In the genomic region with DNA sequence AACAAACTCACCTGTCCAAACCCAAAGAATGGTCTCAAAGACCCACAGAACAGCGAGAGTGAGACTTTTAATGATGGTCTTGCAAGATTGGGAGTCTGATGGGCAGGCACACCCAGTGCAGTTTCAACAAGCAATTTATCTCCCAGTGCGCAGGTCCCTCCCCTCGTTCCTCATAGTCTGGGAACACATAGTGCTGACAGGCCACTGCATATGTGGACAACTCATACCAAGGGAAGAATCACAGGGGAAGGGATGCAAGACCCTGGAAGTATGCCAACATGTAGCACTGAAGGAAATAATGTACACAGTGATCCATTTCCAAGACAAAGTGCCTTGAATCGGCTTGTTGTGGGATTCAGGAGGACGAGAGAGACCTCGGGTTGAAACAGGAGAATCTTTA, we compare ENCODE assay signal across 18 cellular contexts. TPM values are rescaled to one million over a fixed set of nuclear protein-coding genes. Genes with fewer than 3 reads are reported as not detected.
DNase-seq lines count a peak whose midpoint lies in the region; ATAC-seq, FAIRE-seq and TF ChIP-seq lines count a peak whose summit lies in the region.
"Had no signal": no experiment of that assay in that cellular context is flagged by ENCODE, and none has a peak within 500 bp of the region (broad histone marks: within the 10 kb centered on the region; RNA-seq: fewer than 3 reads in every experiment).

No MANE protein-coding gene starts in this region.

- DNase-seq in Right ventricle myocardium inferior (ENCODE audit: missing footprints) (no peak), right atrium auricular region (ENCODE audit: low spot score) (no peak), endothelial cell of umbilical vein (ENCODE audit: low read depth, low spot score) (peak; percentile 19), mucosa of descending colon (peak in 2 of 3 donors; percentile 39 to 49), uterus (peak in 1 of 2 donors; percentile 61), HepG2 (ENCODE audit: low spot score) (no peak)
- DNase-seq in stimulated activated CD4-positive, alpha-beta T cell treated with anti-CD3 and anti-CD28 coated beads, Interleukin-4, amount 100 ng/mL, for 1 hour = no peak
- DNase-seq: activated CD4-positive, CD25-positive, alpha-beta regulatory T cell; CD4-positive, alpha-beta T cell; Kasumi-1; NCI-H146; NCI-H510A treated with DMSO at 0.1 percent for 48 hours; pancreas had no signal

- TF ChIP-seq RAD21 in HepG2 (CRISPR knock-in tag; IDR thresholded peaks at IDR 0.05) = no peak

- H3K4me2 ChIP-seq in endothelial cell of umbilical vein (ENCODE audit: insufficient read depth, low read length) (no peak overlapping the region), HepG2 (ENCODE audit: low read depth, low read length) (no peak overlapping the region)

- FAIRE-seq in endothelial cell of umbilical vein (lab: Jason Lieb, UNC) (no peak), HepG2 (lab: Jason Lieb, UNC) (no peak)
- FAIRE-seq: GM12892, pancreas had no signal

- no peaks in the 10 kb centered on the region for H3K9me1 ChIP-seq in endothelial cell of umbilical vein (replicated peaks; ENCODE audit: control insufficient read depth, extremely low read depth, insufficient read depth, low read length)

- WGBS in HepG2 (ENCODE audit: low lambda C conversion rate) = 0% methylated on average over 1 of the region's 6 CpGs

- in situ Hi-C loops in HepG2 (cut with HindIII; ENCODE audit: extremely low pct_ligation_motif_present, low pct_unique_long_range_greater_than_20kb) = no loop called here

- POLR2A ChIA-PET in endothelial cell of umbilical vein (lab: Charles Lee) (no interaction called here), HepG2 (lab: Yijun Ruan, JAX) (no interaction called here)

- H3K4me1 ChIP-seq in right atrium auricular region (peaks cover 0 to 10% of the 10 kb centered on the region in 2 donors), endothelial cell of umbilical vein (ENCODE audit: control insufficient read depth, extremely low read depth, insufficient read depth, low read length) (no peaks in the 10 kb centered on the region), mucosa of descending colon (ENCODE audit: low read depth) (peaks cover 25% of the 10 kb centered on the region), uterus (no peaks in the 10 kb centered on the region), HepG2 (ENCODE audit: insufficient read depth, low read length) (no peaks in the 10 kb centered on the region)
- H3K4me1 ChIP-seq: gastroesophageal sphincter, pancreas had no signal

- intact Hi-C loops in Right ventricle myocardium inferior (cut with DNase I) (no loop called here), endothelial cell of umbilical vein (cut with micrococcal nuclease) (no loop called here), mucosa of descending colon (cut with DNase I, micrococcal nuclease) (no loop called here), uterus (cut with DNase I; ENCODE audit: low total_unique reads) (no loop called here), HepG2 (cut with micrococcal nuclease; ENCODE audit: unreplicated experiment) (no loop called here)

- dilution Hi-C loops in endothelial cell of umbilical vein (cut with MboI; ENCODE audit: extremely low pct_ligation_motif_present, low sequenced_read_pairs) = no loop called here

- no peaks in the 10 kb centered on the region for H3K9me3 ChIP-seq in right atrium auricular region
- H3K9me3 ChIP-seq in endothelial cell of umbilical vein (replicated peaks; ENCODE audit: control insufficient read depth, insufficient read depth, low read length) = no peaks in the 10 kb centered on the region
- H3K9me3 ChIP-seq in mucosa of descending colon = no peaks in the 10 kb centered on the region
- H3K9me3 ChIP-seq in uterus = no peaks in the 10 kb centered on the region
- no peaks in the 10 kb centered on the region for H3K9me3 ChIP-seq in HepG2 (ENCODE audit: low read length)
- H3K9me3 ChIP-seq: gastroesophageal sphincter, pancreas had no signal

- H4K20me1 ChIP-seq in endothelial cell of umbilical vein (replicated peaks; ENCODE audit: control insufficient read depth, extremely low read depth, insufficient read depth, low read length) (no peaks in the 10 kb centered on the region), HepG2 (ENCODE audit: insufficient read depth, low read length) (no peaks in the 10 kb centered on the region)

- H3K27me3 ChIP-seq in right atrium auricular region = no peaks in the 10 kb centered on the region
- no peaks in the 10 kb centered on the region for H3K27me3 ChIP-seq in endothelial cell of umbilical vein (ENCODE audit: control insufficient read depth in 2 of 2, insufficient read depth in 2 of 2, low read length in 2 of 2)
- no peaks in the 10 kb centered on the region for H3K27me3 ChIP-seq in uterus
- H3K27me3 ChIP-seq in HepG2 (ENCODE audit: control insufficient read depth in 1 of 2, insufficient read depth in 2 of 2, low read length in 2 of 2) = peaks cover 0 to 5% of the 10 kb centered on the region in 2 experiments; a peak in 1 of 5 replicates
- H3K27me3 ChIP-seq: gastroesophageal sphincter, pancreas had no signal

- ATAC-seq in Right ventricle myocardium inferior = peak; percentile 65
- peak; percentile 88 for ATAC-seq in mucosa of descending colon
- no peak for ATAC-seq in HG03571 (IDR thresholded peaks at IDR 0.05; ENCODE audit: unreplicated experiment)
- ATAC-seq in HepG2 = no peak
- ATAC-seq: gastroesophageal sphincter had no signal

- H2AFZ ChIP-seq in endothelial cell of umbilical vein (ENCODE audit: low read depth, low read length) (no peak overlapping the region), HepG2 (ENCODE audit: low read length) (no peak overlapping the region)

- H3K27ac ChIP-seq in right atrium auricular region (no peak overlapping the region), endothelial cell of umbilical vein (ENCODE audit: insufficient read depth, low read depth, low read length) (no peak overlapping the region), uterus (peak overlapping the region; percentile 77 to 82), HepG2 (ENCODE audit: extremely low read length, insufficient read depth, low read length) (no peak overlapping the region)
- H3K27ac ChIP-seq: gastroesophageal sphincter had no signal

- BruUV-seq in endothelial cell of umbilical vein (replicated peaks; lab: Mats Ljungman, UMichigan) (no TSS peak), HepG2 (replicated peaks; lab: Mats Ljungman, UMichigan) (no TSS peak)

- no peaks in the 10 kb centered on the region for H3K36me3 ChIP-seq in right atrium auricular region
- H3K36me3 ChIP-seq in endothelial cell of umbilical vein (ENCODE audit: control insufficient read depth in 2 of 2, extremely low read depth in 1 of 2, insufficient read depth in 2 of 2, low read length in 2 of 2) = no peaks in the 10 kb centered on the region
- H3K36me3 ChIP-seq in mucosa of descending colon (ENCODE audit: low read depth) = no peaks in the 10 kb centered on the region
- no peaks in the 10 kb centered on the region for H3K36me3 ChIP-seq in uterus
- no peaks in the 10 kb centered on the region for H3K36me3 ChIP-seq in HepG2 (replicated peaks in 1 of 2; ENCODE audit: control insufficient read depth in 1 of 2, insufficient read depth in 2 of 2, low read length in 2 of 2)
- H3K36me3 ChIP-seq: gastroesophageal sphincter, pancreas had no signal

- TF ChIP-seq POLR2A in endothelial cell of umbilical vein (IDR thresholded peaks at IDR 0.05; ENCODE audit: low read depth, low read length) = no peak
- no peak for TF ChIP-seq POLR2A in uterus (IDR thresholded peaks at IDR 0.05)
- TF ChIP-seq POLR2A in HepG2 (IDR thresholded peaks at IDR 0.05; ENCODE audit: insufficient read depth in 1 of 2, low read depth in 2 of 2, low read length in 2 of 2) = no peak

- H3K9ac ChIP-seq in endothelial cell of umbilical vein (replicated peaks; ENCODE audit: extremely low read depth, insufficient read depth, low read length) (no peak overlapping the region), HepG2 (ENCODE audit: insufficient read depth, low read depth, low read length) (no peak overlapping the region)

- TF ChIP-seq EP300 in HepG2 (IDR thresholded peaks at IDR 0.05; ENCODE audit: low read depth in 2 of 2, low read length in 2 of 2) (no peak), HepG2 (CRISPR knock-in tag; IDR thresholded peaks at IDR 0.05; ENCODE audit: borderline replicate concordance) (no peak)

- no peaks in the 10 kb centered on the region for H3K79me2 ChIP-seq in endothelial cell of umbilical vein (ENCODE audit: control insufficient read depth, insufficient read depth, low read length)
- H3K79me2 ChIP-seq in HepG2 (ENCODE audit: insufficient read depth, low read length) = no peaks in the 10 kb centered on the region

- CTCF ChIA-PET in endothelial cell of umbilical vein (lab: Charles Lee) = interaction anchor here (0.6 kb wide), 1 partner anchor 387 kb away, joined by 3 read pairs; no protein-coding TSS in a partner anchor
- CTCF ChIA-PET in HepG2 (lab: Yijun Ruan, JAX; ENCODE audit: low intra/inter-chr PET ratio, low total read pairs) = no interaction called here

- TF ChIP-seq CTCF in right atrium auricular region (IDR thresholded peaks at IDR 0.05) (no peak), endothelial cell of umbilical vein (IDR thresholded peaks at IDR 0.05; ENCODE audit: extremely low read depth in 1 of 2, insufficient read depth in 1 of 2, low read depth in 1 of 2, low read length in 2 of 2) (no peak), mucosa of descending colon (IDR thresholded peaks at IDR 0.05) (no peak), uterus (IDR thresholded peaks at IDR 0.05) (no peak), HepG2 (CRISPR knock-in tag; IDR thresholded peaks at IDR 0.05) (no peak)

- H3K4me3 ChIP-seq in right atrium auricular region = no peak overlapping the region
- H3K4me3 ChIP-seq in endothelial cell of umbilical vein (replicated peaks in 1 of 3; ENCODE audit: insufficient read depth in 1 of 3, low read depth in 1 of 3, low read length in 3 of 3) = no peak overlapping the region
- no peak overlapping the region for H3K4me3 ChIP-seq in mucosa of descending colon
- H3K4me3 ChIP-seq in uterus = no peak overlapping the region
- no peak overlapping the region for H3K4me3 ChIP-seq in HepG2 (replicated peaks in 1 of 3; ENCODE audit: insufficient read depth in 1 of 3, low read depth in 2 of 3, low read length in 3 of 3)
- H3K4me3 ChIP-seq: gastroesophageal sphincter, pancreas had no signal

RNA-seq across cellular contexts. Expression of a gene that starts 25.0 kb away (rescaled TPM):
- not detected for total RNA-seq in Right ventricle myocardium inferior
- total RNA-seq in right atrium auricular region = not detected
- not detected in 2 replicates for total RNA-seq in endothelial cell of umbilical vein
- polyA plus RNA-seq in endothelial cell of umbilical vein = not detected in 2 replicates
- not detected in 2 replicates for polyA plus RNA-seq in endothelial cell of umbilical vein (2011; cell fraction: cytosol; rRNA removed)
- not detected in 2 replicates for polyA plus RNA-seq in endothelial cell of umbilical vein (2011; cell fraction: nucleus; rRNA removed)
- polyA plus RNA-seq in endothelial cell of umbilical vein (2012) = not detected in 2 replicates
- not detected in 2 replicates for polyA minus RNA-seq in endothelial cell of umbilical vein
- polyA minus RNA-seq in endothelial cell of umbilical vein (2011; cell fraction: cytosol; rRNA and poly(A)+ RNA removed) = 37.0 TPM
- 0.19 TPM in 1 of 2 replicates, not detected in the other for polyA minus RNA-seq in endothelial cell of umbilical vein (2011; cell fraction: nucleus; rRNA and poly(A)+ RNA removed)
- total RNA-seq in mucosa of descending colon = 1 to 10 TPM in 2 of 3 donors, under 1 TPM in 1; 0.63 to 2.6 (median 2.3) TPM
- total RNA-seq in uterus = under 1 TPM in 1 of 4 donors, not detected in 3; 0.69 TPM
- total RNA-seq in HepG2 (2016; rRNA removed; fragmentation: Illumina TruSeq; extraction: Trizol) = not detected in 2 replicates
- not detected in 2 replicates for total RNA-seq in HepG2 (2016; cell fraction: cytosol; rRNA removed; fragmentation: Illumina TruSeq; extraction: Trizol; ENCODE audit: low read depth)
- not detected in 2 replicates for total RNA-seq in HepG2 (2016; cell fraction: insoluble cytoplasmic fraction; rRNA removed; fragmentation: Illumina TruSeq; extraction: Trizol)
- total RNA-seq in HepG2 (2016; cell fraction: membrane; rRNA removed; fragmentation: Illumina TruSeq; extraction: Trizol) = not detected in 2 replicates
- total RNA-seq in HepG2 (2016; cell fraction: nucleus; rRNA removed; fragmentation: Illumina TruSeq; extraction: Trizol) = not detected in 2 replicates
- not detected in 2 replicates for polyA plus RNA-seq in HepG2 (2011; rRNA removed)
- not detected in 2 replicates for polyA plus RNA-seq in HepG2 (2011; cell fraction: cytosol; rRNA removed)
- polyA plus RNA-seq in HepG2 (2011; cell fraction: nucleus; rRNA removed) = not detected in 2 replicates
- polyA plus RNA-seq in HepG2 (2012) = not detected in 2 replicates
- polyA plus RNA-seq in HepG2 (2016; cell fraction: cytosol; fragmentation: Illumina TruSeq; extraction: Trizol; ENCODE audit: low read depth) = not detected in 2 replicates
- polyA plus RNA-seq in HepG2 (2016; cell fraction: insoluble cytoplasmic fraction; fragmentation: Illumina TruSeq; extraction: Trizol; ENCODE audit: low read depth) = not detected in 2 replicates
- not detected in 2 replicates for polyA plus RNA-seq in HepG2 (2016; cell fraction: membrane; fragmentation: Illumina TruSeq; extraction: Trizol; ENCODE audit: low read depth)
- polyA plus RNA-seq in HepG2 (2016; cell fraction: nucleus; fragmentation: Illumina TruSeq; extraction: Trizol; ENCODE audit: insufficient read depth, low read depth) = not detected in 2 replicates
- polyA minus RNA-seq in HepG2 (2011; rRNA and poly(A)+ RNA removed; ENCODE audit: low replicate concordance) = 133 TPM in 1 of 2 replicates, not detected in the other
- not detected in 2 replicates for polyA minus RNA-seq in HepG2 (2011; cell fraction: cytosol; rRNA and poly(A)+ RNA removed)
- polyA minus RNA-seq in HepG2 (2011; cell fraction: nucleus; rRNA and poly(A)+ RNA removed) = not detected in 2 replicates
- total RNA-seq: CD4-positive, alpha-beta T cell; mononuclear cell; T-helper 1 cell treated with Interleukin-12 subunit alpha and Interleukin-12 subunit beta and Interleukin-4 antibody, amounts not matched to agents 30 ng/mL and 1 ng/mL, for 36 hours had no signal
- polyA plus RNA-seq: pancreas had no signal

RNA-seq across cellular contexts. Expression of a gene that starts 29.5 kb away (rescaled TPM):
- 20.4 TPM for total RNA-seq in Right ventricle myocardium inferior
- 10 to 100 TPM; 14.1 to 16.4 TPM for total RNA-seq in right atrium auricular region
- total RNA-seq in endothelial cell of umbilical vein = 50.2 and 54.7 TPM in 2 replicates
- 7.8 and 10.5 TPM in 2 replicates for polyA plus RNA-seq in endothelial cell of umbilical vein
- 14.0 and 14.2 TPM in 2 replicates for polyA plus RNA-seq in endothelial cell of umbilical vein (2011; cell fraction: cytosol; rRNA removed)
- polyA plus RNA-seq in endothelial cell of umbilical vein (2011; cell fraction: nucleus; rRNA removed) = 12.2 and 13.5 TPM in 2 replicates
- polyA plus RNA-seq in endothelial cell of umbilical vein (2012) = 24.3 and 30.3 TPM in 2 replicates
- polyA minus RNA-seq in endothelial cell of umbilical vein = 14.9 and 21.2 TPM in 2 replicates
- polyA minus RNA-seq in endothelial cell of umbilical vein (2011; cell fraction: cytosol; rRNA and poly(A)+ RNA removed) = 21.9 TPM
- 23.9 and 33.2 TPM in 2 replicates for polyA minus RNA-seq in endothelial cell of umbilical vein (2011; cell fraction: nucleus; rRNA and poly(A)+ RNA removed)
- 100 to 1,000 TPM in 2 of 3 donors, 10 to 100 TPM in 1; 83.8 to 167 (median 116) TPM for total RNA-seq in mucosa of descending colon
- total RNA-seq in uterus = 100 to 1,000 TPM in 1 of 4 donors, 10 to 100 TPM in 3; 32.4 to 214 (median 52.2) TPM
- total RNA-seq in HepG2 (2016; rRNA removed; fragmentation: Illumina TruSeq; extraction: Trizol) = 25.9 and 38.3 TPM in 2 replicates
- total RNA-seq in HepG2 (2016; cell fraction: cytosol; rRNA removed; fragmentation: Illumina TruSeq; extraction: Trizol; ENCODE audit: low read depth) = 2.2 TPM in 2 replicates
- total RNA-seq in HepG2 (2016; cell fraction: insoluble cytoplasmic fraction; rRNA removed; fragmentation: Illumina TruSeq; extraction: Trizol) = 28.6 and 39.0 TPM in 2 replicates
- 7.0 and 9.1 TPM in 2 replicates for total RNA-seq in HepG2 (2016; cell fraction: membrane; rRNA removed; fragmentation: Illumina TruSeq; extraction: Trizol)
- 17.0 and 25.2 TPM in 2 replicates for total RNA-seq in HepG2 (2016; cell fraction: nucleus; rRNA removed; fragmentation: Illumina TruSeq; extraction: Trizol)
- 11.7 and 12.8 TPM in 2 replicates for polyA plus RNA-seq in HepG2 (2011; rRNA removed)
- polyA plus RNA-seq in HepG2 (2011; cell fraction: cytosol; rRNA removed) = 7.0 and 9.7 TPM in 2 replicates
- polyA plus RNA-seq in HepG2 (2011; cell fraction: nucleus; rRNA removed) = 3.3 and 4.4 TPM in 2 replicates
- polyA plus RNA-seq in HepG2 (2012) = 20.2 and 20.4 TPM in 2 replicates
- polyA plus RNA-seq in HepG2 (2016; cell fraction: cytosol; fragmentation: Illumina TruSeq; extraction: Trizol; ENCODE audit: low read depth) = 0.92 and 1.0 TPM in 2 replicates
- polyA plus RNA-seq in HepG2 (2016; cell fraction: insoluble cytoplasmic fraction; fragmentation: Illumina TruSeq; extraction: Trizol; ENCODE audit: low read depth) = 29.8 and 30.0 TPM in 2 replicates
- 3.6 and 3.7 TPM in 2 replicates for polyA plus RNA-seq in HepG2 (2016; cell fraction: membrane; fragmentation: Illumina TruSeq; extraction: Trizol; ENCODE audit: low read depth)
- polyA plus RNA-seq in HepG2 (2016; cell fraction: nucleus; fragmentation: Illumina TruSeq; extraction: Trizol; ENCODE audit: insufficient read depth, low read depth) = 15.7 and 17.2 TPM in 2 replicates
- polyA minus RNA-seq in HepG2 (2011; rRNA and poly(A)+ RNA removed; ENCODE audit: low replicate concordance) = 30.2 and 30.7 TPM in 2 replicates
- 12.1 and 16.9 TPM in 2 replicates for polyA minus RNA-seq in HepG2 (2011; cell fraction: cytosol; rRNA and poly(A)+ RNA removed)
- 27.9 and 33.8 TPM in 2 replicates for polyA minus RNA-seq in HepG2 (2011; cell fraction: nucleus; rRNA and poly(A)+ RNA removed)

Comparison
In these comparisons a context has a peak if more than half of its experiments do, and no peak if none do; other contexts are left out.
1. ATAC-seq: peak in Right ventricle myocardium inferior (single experiment) and mucosa of descending colon (single experiment); none in HG03571 (single experiment) and HepG2 (single experiment).
2. DNase-seq: peak in endothelial cell of umbilical vein (single experiment) and mucosa of descending colon (2 of 3); none in Right ventricle myocardium inferior (single experiment), right atrium auricular region (single experiment), stimulated activated CD4-positive, alpha-beta T cell treated with anti-CD3 and anti-CD28 coated beads, Interleukin-4, amount 100 ng/mL, for 1 hour (single experiment) and HepG2 (single experiment).
3. H3K27ac ChIP-seq: peak in uterus (2 of 2); none in right atrium auricular region (0 of 2), endothelial cell of umbilical vein (single experiment) and HepG2 (single experiment).